ENCODE assay signal across 8 cellular contexts in genomic region chr9:83920469-83920941, GRCh38. TPM values are rescaled to one million over a fixed set of nuclear protein-coding genes. Genes with fewer than 3 reads are reported as not detected.
DNase-seq lines count a peak whose midpoint lies in the region; ATAC-seq and TF ChIP-seq lines count a peak whose summit lies in the region.

No MANE protein-coding gene starts in this region.

- peak overlapping the region; percentile 87 for H3K9ac ChIP-seq in adipocyte (ENCODE audit: low read length)

- TF ChIP-seq CTCF in 22Rv1 (IDR thresholded peaks at IDR 0.05): peak; percentile 71; the same call in 1 of the 2 replicates
- no peak for TF ChIP-seq CTCF in GM12875 (IDR thresholded peaks at IDR 0.05; ENCODE audit: borderline replicate concordance, insufficient read depth, low read depth, low read length)

- no peaks in the 10 kb centered on the region for H3K27me3 ChIP-seq in adipocyte (replicated peaks; ENCODE audit: control insufficient read depth, insufficient read depth, low read length)
- no peaks in the 10 kb centered on the region for H3K27me3 ChIP-seq in right cardiac atrium (ENCODE audit: control insufficient read depth, insufficient read depth)

- 3% methylated on average over 17 of the region's 17 CpGs for WGBS in right cardiac atrium

- H3K9me3 ChIP-seq in adipocyte (ENCODE audit: control insufficient read depth, low read length): no peaks in the 10 kb centered on the region
- H3K9me3 ChIP-seq in right cardiac atrium (ENCODE audit: control insufficient read depth, low read length): no peaks in the 10 kb centered on the region

- no peaks in the 10 kb centered on the region for H3K36me3 ChIP-seq in adipocyte (ENCODE audit: control insufficient read depth, insufficient read depth, low read length, severe bottlenecking)

- H3K4me3 ChIP-seq in GM12875 (ENCODE audit: low read depth, low read length) (peak overlapping the region; percentile 68), adipocyte (ENCODE audit: low read length) (peak overlapping the region; percentile 79), right cardiac atrium (ENCODE audit: low read length) (peak overlapping the region; percentile 89)

- DNase-seq in NCI-H1417 (lab: John Stamatoyannopoulos, UW) (peak; percentile 64 to 89 (median 79)), adipocyte (ENCODE audit: low read depth) (peak; percentile 71), right cardiac atrium (no peak), renal cortical epithelial cell (ENCODE audit: low read depth) (peak; percentile 64), middle frontal gyrus (ENCODE audit: extremely low spot score, low spot score) (no peak)

- ATAC-seq in HG02763 (IDR thresholded peaks at IDR 0.05; ENCODE audit: unreplicated experiment) (peak; percentile 24), right cardiac atrium (peak; percentile 23 to 39)

- H3K27ac ChIP-seq in 22Rv1 (peak overlapping the region; percentile 76), right cardiac atrium (ENCODE audit: low read length) (peak overlapping the region; percentile 75)

- intact Hi-C loops in right cardiac atrium (cut with DNase I): no loop called here

- H3K4me1 ChIP-seq in adipocyte (ENCODE audit: control insufficient read depth, insufficient read depth, low read length) (peaks cover 11% of the 10 kb centered on the region), right cardiac atrium (ENCODE audit: control insufficient read depth, insufficient read depth, low read length) (peaks cover 1% of the 10 kb centered on the region)

RNA-seq across cellular contexts. Expression of gene KIF27, which starts 0.7 kb away (rescaled TPM):
- total RNA-seq in right cardiac atrium (1 to 10 TPM; 4.0 to 6.5 (median 4.4) TPM), renal cortical epithelial cell (4.3 and 13.3 TPM in 2 replicates)
- polyA plus RNA-seq in right cardiac atrium: 0.75 TPM

RNA-seq across cellular contexts. Expression of gene HNRNPK, which starts 59.5 kb away (rescaled TPM):
- total RNA-seq in right cardiac atrium: 100 to 1,000 TPM; 304 to 327 (median 310) TPM
- 215 TPM for polyA plus RNA-seq in right cardiac atrium
- 691 and 752 TPM in 2 replicates for total RNA-seq in renal cortical epithelial cell

Comparison
In these comparisons a context has a peak if more than half of its experiments do, and no peak if none do; other contexts are left out.
1. DNase-seq: peak in NCI-H1417 (3 of 3), adipocyte (single experiment) and renal cortical epithelial cell (single experiment); none in right cardiac atrium (0 of 3) and middle frontal gyrus (single experiment).
2. Peak in every context shown above with its lines, with median percentiles within 50 percentile points of each other: H3K4me3 ChIP-seq.